Comparison of ENCODE assay signal across 13 cellular contexts in genomic region chr15:57017024-57017423, GRCh38.
A peak's percentile ranks its signal among the peaks of the same experiment; 100 is the strongest.
DNase-seq lines count a peak whose midpoint lies in the region; ATAC-seq and TF ChIP-seq lines count a peak whose summit lies in the region.
"Had no signal": no experiment of that assay in that cellular context is flagged by ENCODE, and none has a peak within 500 bp of the region (broad histone marks: within the 10 kb centered on the region; RNA-seq: fewer than 3 reads in every experiment).

No MANE protein-coding gene starts in this region.

- no peaks in the 10 kb centered on the region for H3K36me3 ChIP-seq in esophagus muscularis mucosa

- no peak overlapping the region for H3K4me3 ChIP-seq in esophagus muscularis mucosa
- H3K4me3 ChIP-seq: BLaER1 had no signal

- no peaks in the 10 kb centered on the region for H3K27me3 ChIP-seq in esophagus muscularis mucosa
- H3K27me3 ChIP-seq: BLaER1 had no signal

- H3K4me1 ChIP-seq in esophagus muscularis mucosa: peaks cover 4 to 51% (median 35%) of the 10 kb centered on the region in 4 donors
- H3K4me1 ChIP-seq: BLaER1 had no signal

- intact Hi-C loops in esophagus muscularis mucosa (cut with DNase I): no loop called here
- intact Hi-C loops in Right ventricle myocardium inferior (cut with DNase I): no loop called here

- 95% methylated on average over 3 of the region's 3 CpGs for WGBS in esophagus muscularis mucosa

- peak; percentile 10 to 45 for DNase-seq in NCI-H526 (lab: John Stamatoyannopoulos, UW)
- DNase-seq in NCI-H526 treated with DMSO at 0.1 percent for 48 hours (lab: John Stamatoyannopoulos, UW): no peak
- peak; percentile 12 to 24 for DNase-seq in Kasumi-1 (lab: John Stamatoyannopoulos, UW)
- DNase-seq in dermis blood vessel endothelial cell: peak; percentile 55
- DNase-seq in pons (ENCODE audit: low spot score): peak; percentile 73
- no peak for DNase-seq in 8988T
- DNase-seq in esophagus muscularis mucosa (ENCODE audit: extremely low spot score): no peak
- DNase-seq in Right ventricle myocardium inferior (ENCODE audit: missing footprints): no peak
- DNase-seq: activated T-cell treated with anti-CD3 and anti-CD28 coated beads, Interleukin-2, amount 50 U/mL, for 24 hours; NCI-H1092 treated with DMSO at 0.1 percent for 48 hours; stimulated activated CD4-positive, alpha-beta T cell treated with anti-CD3 and anti-CD28 coated beads, Interleukin-12 subunit alpha, Interleukin-12 subunit beta, amount 100 ng/mL, for 4 hours; SW 1271 had no signal

- no peak for ATAC-seq in Right ventricle myocardium inferior

- H3K9me3 ChIP-seq in esophagus muscularis mucosa: no peaks in the 10 kb centered on the region

- TF ChIP-seq CTCF in esophagus muscularis mucosa (IDR thresholded peaks at IDR 0.05): no peak

- no peak for TF ChIP-seq EP300 in esophagus muscularis mucosa (IDR thresholded peaks at IDR 0.05)

- no peak for TF ChIP-seq POLR2A in esophagus muscularis mucosa (IDR thresholded peaks at IDR 0.05; ENCODE audit: low read depth)

- no peak overlapping the region for H3K27ac ChIP-seq in esophagus muscularis mucosa (replicated peaks in 1 of 4)
- H3K27ac ChIP-seq: BLaER1 had no signal

Comparison
In these comparisons a context has a peak if more than half of its experiments do, and no peak if none do; other contexts are left out.
1. DNase-seq: peak in NCI-H526 (2 of 2), Kasumi-1 (2 of 2), dermis blood vessel endothelial cell (single experiment) and pons (single experiment); none in NCI-H526 treated with DMSO at 0.1 percent for 48 hours (single experiment), 8988T (single experiment), esophagus muscularis mucosa (single experiment) and Right ventricle myocardium inferior (single experiment).